In the genomic region with DNA sequence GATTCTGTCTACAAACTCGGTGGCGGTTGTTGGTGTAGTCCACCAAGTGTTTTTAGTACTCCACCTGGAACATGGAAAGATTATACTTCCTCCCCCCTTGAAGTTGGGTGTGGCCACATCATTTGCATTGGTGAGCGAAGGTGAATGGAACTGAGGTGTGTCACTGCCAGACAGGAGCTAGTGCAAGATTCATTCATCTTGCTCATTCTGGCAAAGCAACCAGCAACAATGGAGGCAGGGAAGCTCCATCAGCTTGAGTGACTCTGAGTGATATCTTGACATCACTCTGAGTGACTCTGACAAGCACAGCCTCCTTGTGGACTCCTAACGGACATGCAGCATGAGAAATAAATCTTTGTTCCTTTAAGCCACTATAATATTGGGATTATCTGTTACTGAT, we compare ENCODE assay signal across 23 cellular contexts. TPM values are rescaled to one million over a fixed set of nuclear protein-coding genes. Genes with fewer than 3 reads are reported as not detected.
DNase-seq lines count a peak whose midpoint lies in the region; ATAC-seq and TF ChIP-seq lines count a peak whose summit lies in the region.
"Had no signal": no experiment of that assay in that cellular context is flagged by ENCODE, and none has a peak within 500 bp of the region (broad histone marks: within the 10 kb centered on the region; RNA-seq: fewer than 3 reads in every experiment).

No MANE protein-coding gene starts in this region.

- H3K4me2 ChIP-seq in Karpas-422 (ENCODE audit: low read depth, low read length, poor library complexity, severe bottlenecking): peak overlapping the region; percentile 2
- H3K4me2 ChIP-seq in SU-DHL-6 (ENCODE audit: low read depth, low read length, poor library complexity, severe bottlenecking): peak overlapping the region; percentile 92
- H3K4me2 ChIP-seq: A549, BLaER1 had no signal

- peaks cover 3% of the 10 kb centered on the region; the same call in 1 of the 2 replicates for H3K36me3 ChIP-seq in Karpas-422 (ENCODE audit: insufficient read depth, low read length)
- H3K36me3 ChIP-seq in SU-DHL-6 (ENCODE audit: low read length): peaks cover 9% of the 10 kb centered on the region; the same call in 1 of the 2 replicates
- no peaks in the 10 kb centered on the region for H3K36me3 ChIP-seq in mucosa of descending colon (ENCODE audit: low read depth)
- H3K36me3 ChIP-seq: BLaER1, heart right ventricle, lower lobe of right lung had no signal

- no peaks in the 10 kb centered on the region for H4K20me1 ChIP-seq in Karpas-422 (ENCODE audit: insufficient read depth, low read depth, low read length)
- no peaks in the 10 kb centered on the region for H4K20me1 ChIP-seq in SU-DHL-6 (ENCODE audit: low read depth, low read length)
- H4K20me1 ChIP-seq: BLaER1 had no signal

- intact Hi-C loops in mucosa of descending colon (cut with DNase I, micrococcal nuclease): no loop called here

- H2AFZ ChIP-seq in Karpas-422 (ENCODE audit: low read length) (peak overlapping the region; percentile 11), SU-DHL-6 (ENCODE audit: low read depth, low read length, severe bottlenecking) (no peak overlapping the region)

- H3K9me3 ChIP-seq in Karpas-422 (ENCODE audit: low read length): peaks cover 13% of the 10 kb centered on the region
- peaks cover 7% of the 10 kb centered on the region; the same call in 1 of the 2 replicates for H3K9me3 ChIP-seq in SU-DHL-6 (ENCODE audit: insufficient read depth, low read length)
- H3K9me3 ChIP-seq in mucosa of descending colon: no peaks in the 10 kb centered on the region
- H3K9me3 ChIP-seq: lower lobe of right lung had no signal

- H3F3A ChIP-seq in SU-DHL-6 (ENCODE audit: insufficient read depth): peaks cover 72% of the 10 kb centered on the region

- H3K79me2 ChIP-seq in Karpas-422 (ENCODE audit: low read length) (peaks cover 23% of the 10 kb centered on the region), SU-DHL-6 (ENCODE audit: insufficient read depth, low read length) (peaks cover 65% of the 10 kb centered on the region)

- peak; percentile 67 for DNase-seq in GM12864 (ENCODE audit: low read depth)
- peak; percentile 74 for DNase-seq in Karpas-422
- peak in 1 of 3 donors; percentile 70 for DNase-seq in mucosa of descending colon
- DNase-seq in NCI-H524 (lab: John Stamatoyannopoulos, UW): no peak
- DNase-seq in MV-4-11 (lab: John Stamatoyannopoulos, UW): no peak
- DNase-seq: activated CD4-positive, alpha-beta T cell treated with anti-CD3 and anti-CD28 coated beads, Interleukin-2, amount 50 U/mL, for 4 hours; activated effector memory CD4-positive, alpha-beta T cell treated with anti-CD3 and anti-CD28 coated beads, Interleukin-2, amount 50 U/mL, for 16 hours; GOT3; heart right ventricle; immature natural killer cell; lower lobe of right lung; NCI-H1092; NCI-H2081 treated with DMSO at 0.1 percent for 48 hours; nucleus accumbens; retina; SHP77 treated with DMSO at 0.1 percent for 48 hours; stimulated activated CD4-positive, alpha-beta T cell treated with anti-CD3 and anti-CD28 coated beads, Interleukin-12 subunit alpha, Interleukin-12 subunit beta, amount 100 ng/mL, for 4 hours had no signal

- peak overlapping the region; percentile 93 for H3K27ac ChIP-seq in Karpas-422 (ENCODE audit: low read length)
- H3K27ac ChIP-seq in SU-DHL-6 (ENCODE audit: low read depth, low read length): peak overlapping the region; percentile 97
- H3K27ac ChIP-seq: A549, BLaER1, coronary artery, heart right ventricle, lower lobe of right lung had no signal

- H3K4me1 ChIP-seq in Karpas-422 (ENCODE audit: low read length) (peaks cover 83% of the 10 kb centered on the region), mucosa of descending colon (ENCODE audit: low read depth) (no peaks in the 10 kb centered on the region)
- H3K4me1 ChIP-seq: A549, lower lobe of right lung had no signal

- TF ChIP-seq CTCF in GM12864 (IDR thresholded peaks at IDR 0.05; ENCODE audit: low read depth, low read length, missing control alignments) (peak; percentile 35), SU-DHL-6 (IDR thresholded peaks at IDR 0.05; ENCODE audit: insufficient read depth, low read length, poor library complexity, severe bottlenecking) (no peak), mucosa of descending colon (IDR thresholded peaks at IDR 0.05) (no peak)

- H3K27me3 ChIP-seq in Karpas-422 (ENCODE audit: low read length) (no peaks in the 10 kb centered on the region), SU-DHL-6 (ENCODE audit: low read length) (no peaks in the 10 kb centered on the region)
- H3K27me3 ChIP-seq: BLaER1, heart right ventricle had no signal

- peak; percentile 82 for ATAC-seq in mucosa of descending colon
- ATAC-seq in GM21529 (IDR thresholded peaks at IDR 0.05; ENCODE audit: unreplicated experiment): no peak
- no peak for ATAC-seq in HG03520 (IDR thresholded peaks at IDR 0.05; ENCODE audit: unreplicated experiment)
- ATAC-seq: heart right ventricle, lower lobe of right lung had no signal

- H3K9me2 ChIP-seq in Karpas-422 (replicated peaks; ENCODE audit: insufficient read depth, low read length) (no peaks in the 10 kb centered on the region), SU-DHL-6 (replicated peaks; ENCODE audit: insufficient read depth, low read length) (no peaks in the 10 kb centered on the region)

- H3K4me3 ChIP-seq in GM12864 (ENCODE audit: low read depth, low read length) (no peak overlapping the region), Karpas-422 (ENCODE audit: low read length) (no peak overlapping the region), SU-DHL-6 (ENCODE audit: insufficient read depth, low read length, poor library complexity, severe bottlenecking) (peak overlapping the region; percentile 3), mucosa of descending colon (no peak overlapping the region)
- H3K4me3 ChIP-seq: A549, BLaER1, coronary artery, heart right ventricle, lower lobe of right lung had no signal

- no peak overlapping the region for H3K9ac ChIP-seq in Karpas-422 (ENCODE audit: low read length)
- H3K9ac ChIP-seq in SU-DHL-6 (ENCODE audit: low read length): peak overlapping the region; percentile 40
- H3K9ac ChIP-seq: BLaER1 had no signal

RNA-seq across cellular contexts. Expression of a gene that starts 54.7 kb away (rescaled TPM):
- 114 and 120 TPM in 2 replicates for total RNA-seq in Karpas-422 (2014; rRNA removed; shearing (Covaris generic); ENCODE audit: low replicate concordance)
- 10 to 100 TPM in 1 of 3 donors, 1 to 10 TPM in 2; 8.2 to 14.7 (median 8.4) TPM for total RNA-seq in mucosa of descending colon

Comparison
In these comparisons a context has a peak if more than half of its experiments do, and no peak if none do; other contexts are left out.
1. DNase-seq: peak in GM12864 (single experiment) and Karpas-422 (single experiment); none in NCI-H524 (0 of 2) and MV-4-11 (single experiment).